Comparison of ENCODE assay signal across 20 cellular contexts in the genomic region with DNA sequence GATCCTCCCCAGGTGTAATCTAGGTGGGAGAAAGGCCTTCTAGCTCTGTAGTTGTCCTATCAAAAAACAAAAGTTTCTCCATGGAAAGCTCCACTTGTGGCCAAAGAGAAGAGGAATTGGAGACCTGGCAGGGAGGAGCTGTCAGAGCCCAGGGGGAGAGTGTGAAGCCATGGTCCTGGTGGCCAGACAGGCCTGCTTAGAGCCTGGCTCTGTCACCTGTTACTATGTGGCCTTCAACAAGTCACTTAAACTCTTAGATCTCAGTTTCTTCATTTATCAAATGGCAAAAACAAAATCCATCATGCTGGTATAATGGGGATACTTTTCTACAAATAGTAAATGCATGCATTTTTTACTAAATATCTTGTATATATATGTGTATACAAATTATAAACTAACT. TPM values are rescaled to one million over a fixed set of nuclear protein-coding genes. Genes with fewer than 3 reads are reported as not detected.
DNase-seq lines count a peak whose midpoint lies in the region; ATAC-seq and TF ChIP-seq lines count a peak whose summit lies in the region.
"Had no signal": no experiment of that assay in that cellular context is flagged by ENCODE, and none has a peak within 500 bp of the region (broad histone marks: within the 10 kb centered on the region; RNA-seq: fewer than 3 reads in every experiment).

No MANE protein-coding gene starts in this region.

- H3K4me3 ChIP-seq in GM23338: no peak overlapping the region
- H3K4me3 ChIP-seq: GM23248, HAP-1 had no signal

- H3K4me3 Mint-ChIP-seq in activated naive CD8-positive, alpha-beta T cell: no peak overlapping the region
- H3K4me3 Mint-ChIP-seq in activated naive CD8-positive, alpha-beta T cell treated with anti-CD3 and anti-CD28 coated beads, Interleukin-2, amount 50 U/mL, for 24 hours: no peak overlapping the region
- no peak overlapping the region for H3K4me3 Mint-ChIP-seq in GM23338
- no peak overlapping the region for H3K4me3 Mint-ChIP-seq in activated naive CD8-positive, alpha-beta T cell treated with anti-CD3 and anti-CD28 coated beads for 36 hours
- H3K4me3 Mint-ChIP-seq in naive thymus-derived CD8-positive, alpha-beta T cell: no peak overlapping the region
- H3K4me3 Mint-ChIP-seq: B cell; T-helper 1 cell treated with Interleukin-12 subunit alpha and Interleukin-12 subunit beta and Interleukin-4 antibody, amounts not matched to agents 30 μg/mL and 1 μg/mL, for 36 hours had no signal

- H3F3A ChIP-seq in GM23338 (replicated peaks; ENCODE audit: low read depth): no peaks in the 10 kb centered on the region

- POLR2A ChIA-PET in naive thymus-derived CD8-positive, alpha-beta T cell (lab: Charles Lee): interaction anchor here (0.7 to 9.3 kb wide), 8 partner anchors 9 to 111 kb away, joined by 3 to 184 read pairs (median 6); a partner anchor contains a TSS

- no peaks in the 10 kb centered on the region for H3K36me3 ChIP-seq in GM23338 (ENCODE audit: insufficient read depth)
- H3K36me3 ChIP-seq: HAP-1 had no signal

- no peaks in the 10 kb centered on the region for H3K9me2 ChIP-seq in GM23338 (ENCODE audit: insufficient read depth)

- H3K27ac ChIP-seq in GM23338 (ENCODE audit: low read depth): no peak overlapping the region
- H3K27ac ChIP-seq: C4-2B, GM23248 had no signal

- peak overlapping the region; percentile 24; the same call in 1 of the 2 replicates for H2AFZ ChIP-seq in GM23338
- H2AFZ ChIP-seq: GM23248 had no signal

- H3K27me3 ChIP-seq in GM23338 (ENCODE audit: insufficient read depth): no peaks in the 10 kb centered on the region

- peaks cover 39% of the 10 kb centered on the region for H3K4me1 Mint-ChIP-seq in activated naive CD8-positive, alpha-beta T cell (ENCODE audit: low read depth)
- peaks cover 41% of the 10 kb centered on the region for H3K4me1 Mint-ChIP-seq in activated naive CD8-positive, alpha-beta T cell treated with anti-CD3 and anti-CD28 coated beads, Interleukin-2, amount 50 U/mL, for 24 hours
- H3K4me1 Mint-ChIP-seq in GM23338: peaks cover 11% of the 10 kb centered on the region
- peaks cover 42% of the 10 kb centered on the region for H3K4me1 Mint-ChIP-seq in activated naive CD8-positive, alpha-beta T cell treated with anti-CD3 and anti-CD28 coated beads for 36 hours
- H3K4me1 Mint-ChIP-seq in naive thymus-derived CD8-positive, alpha-beta T cell: peaks cover 22 to 44% (median 34%) of the 10 kb centered on the region in 4 donors

- no peak overlapping the region for H3K4me2 ChIP-seq in GM23338

- DNase-seq in activated naive CD8-positive, alpha-beta T cell treated with anti-CD3 and anti-CD28 coated beads, Interleukin-2, amount 50 U/mL, for 24 hours: no peak
- DNase-seq in GM23338 (ENCODE audit: low spot score) (no peak), NCI-H2227 (lab: John Stamatoyannopoulos, UW; ENCODE audit: unreplicated experiment) (no peak), NOMO-1 treated with DMSO at 0.1 percent for 48 hours (lab: John Stamatoyannopoulos, UW; ENCODE audit: unreplicated experiment) (no peak)
- no peak for DNase-seq in activated naive CD8-positive, alpha-beta T cell treated with anti-CD3 and anti-CD28 coated beads for 36 hours
- no peak for DNase-seq in naive thymus-derived CD8-positive, alpha-beta T cell
- DNase-seq: DMS53, GM23248, KG1, MM.1S, NCI-H2029, NCI-H2227 treated with DMSO at 0.1 percent for 48 hours, NCI-H526 treated with DMSO at 0.1 percent for 48 hours, Right ventricle myocardium superior, RPMI8226 had no signal

- no peak for ATAC-seq in activated naive CD8-positive, alpha-beta T cell treated with anti-CD3 and anti-CD28 coated beads, Interleukin-2, amount 50 U/mL, for 24 hours
- no peak for ATAC-seq in GM23338
- no peak for ATAC-seq in naive thymus-derived CD8-positive, alpha-beta T cell

- H3K4me1 ChIP-seq in GM23338 (ENCODE audit: insufficient read depth): peaks cover 8% of the 10 kb centered on the region; the same call in 1 of the 2 replicates
- H3K4me1 ChIP-seq: HAP-1 had no signal

- H3K9me3 Mint-ChIP-seq in activated naive CD8-positive, alpha-beta T cell (ENCODE audit: low read depth): no peaks in the 10 kb centered on the region
- no peaks in the 10 kb centered on the region for H3K9me3 Mint-ChIP-seq in activated naive CD8-positive, alpha-beta T cell treated with anti-CD3 and anti-CD28 coated beads, Interleukin-2, amount 50 U/mL, for 24 hours
- H3K9me3 Mint-ChIP-seq in GM23338: no peaks in the 10 kb centered on the region
- H3K9me3 Mint-ChIP-seq in activated naive CD8-positive, alpha-beta T cell treated with anti-CD3 and anti-CD28 coated beads for 36 hours: no peaks in the 10 kb centered on the region
- H3K9me3 Mint-ChIP-seq in naive thymus-derived CD8-positive, alpha-beta T cell: no peaks in the 10 kb centered on the region

- no peaks in the 10 kb centered on the region for H3K27me3 Mint-ChIP-seq in activated naive CD8-positive, alpha-beta T cell
- no peaks in the 10 kb centered on the region for H3K27me3 Mint-ChIP-seq in activated naive CD8-positive, alpha-beta T cell treated with anti-CD3 and anti-CD28 coated beads, Interleukin-2, amount 50 U/mL, for 24 hours
- H3K27me3 Mint-ChIP-seq in GM23338 (ENCODE audit: insufficient read depth, low read depth, poor library complexity): no peaks in the 10 kb centered on the region
- no peaks in the 10 kb centered on the region for H3K27me3 Mint-ChIP-seq in activated naive CD8-positive, alpha-beta T cell treated with anti-CD3 and anti-CD28 coated beads for 36 hours
- H3K27me3 Mint-ChIP-seq in naive thymus-derived CD8-positive, alpha-beta T cell: no peaks in the 10 kb centered on the region
- H3K27me3 Mint-ChIP-seq: B cell had no signal

- no peaks in the 10 kb centered on the region for H4K20me1 ChIP-seq in GM23338 (replicated peaks; ENCODE audit: insufficient read depth)

- peak overlapping the region; percentile 64 for H3K27ac Mint-ChIP-seq in activated naive CD8-positive, alpha-beta T cell
- no peak overlapping the region for H3K27ac Mint-ChIP-seq in activated naive CD8-positive, alpha-beta T cell treated with anti-CD3 and anti-CD28 coated beads, Interleukin-2, amount 50 U/mL, for 24 hours
- no peak overlapping the region for H3K27ac Mint-ChIP-seq in GM23338
- peak overlapping the region; percentile 18 for H3K27ac Mint-ChIP-seq in activated naive CD8-positive, alpha-beta T cell treated with anti-CD3 and anti-CD28 coated beads for 36 hours
- peak overlapping the region in 7 of 10 donors; percentile 22 to 79 (median 51) for H3K27ac Mint-ChIP-seq in naive thymus-derived CD8-positive, alpha-beta T cell
- H3K27ac Mint-ChIP-seq: B cell; T-helper 1 cell treated with Interleukin-12 subunit alpha and Interleukin-12 subunit beta and Interleukin-4 antibody, amounts not matched to agents 30 μg/mL and 1 μg/mL, for 36 hours had no signal

- TF ChIP-seq CTCF in GM23338 (conservative IDR thresholded peaks at IDR 0.05; ENCODE audit: low read depth in 2 of 2): no peak

- H3K79me2 ChIP-seq in GM23338 (replicated peaks; ENCODE audit: insufficient read depth): no peaks in the 10 kb centered on the region

- no peaks in the 10 kb centered on the region for H3K36me3 Mint-ChIP-seq in activated naive CD8-positive, alpha-beta T cell
- no peaks in the 10 kb centered on the region for H3K36me3 Mint-ChIP-seq in activated naive CD8-positive, alpha-beta T cell treated with anti-CD3 and anti-CD28 coated beads, Interleukin-2, amount 50 U/mL, for 24 hours (ENCODE audit: low read depth)
- H3K36me3 Mint-ChIP-seq in GM23338 (ENCODE audit: low read depth): no peaks in the 10 kb centered on the region
- H3K36me3 Mint-ChIP-seq in activated naive CD8-positive, alpha-beta T cell treated with anti-CD3 and anti-CD28 coated beads for 36 hours: peaks cover 5% of the 10 kb centered on the region
- no peaks in the 10 kb centered on the region for H3K36me3 Mint-ChIP-seq in naive thymus-derived CD8-positive, alpha-beta T cell

TF ChIP-seq in GM23338, 12 proteins besides CTCF, POLR2A, EP300 and RAD21 (continues in another document):
- TF ChIP-seq, protein P1, sequence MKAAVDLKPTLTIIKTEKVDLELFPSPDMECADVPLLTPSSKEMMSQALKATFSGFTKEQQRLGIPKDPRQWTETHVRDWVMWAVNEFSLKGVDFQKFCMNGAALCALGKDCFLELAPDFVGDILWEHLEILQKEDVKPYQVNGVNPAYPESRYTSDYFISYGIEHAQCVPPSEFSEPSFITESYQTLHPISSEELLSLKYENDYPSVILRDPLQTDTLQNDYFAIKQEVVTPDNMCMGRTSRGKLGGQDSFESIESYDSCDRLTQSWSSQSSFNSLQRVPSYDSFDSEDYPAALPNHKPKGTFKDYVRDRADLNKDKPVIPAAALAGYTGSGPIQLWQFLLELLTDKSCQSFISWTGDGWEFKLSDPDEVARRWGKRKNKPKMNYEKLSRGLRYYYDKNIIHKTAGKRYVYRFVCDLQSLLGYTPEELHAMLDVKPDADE (IDR thresholded peaks at IDR 0.05): no peak
- TF ChIP-seq ZNF114 (CRISPR knock-in tag; IDR thresholded peaks at IDR 0.05) (no peak), JUNB (IDR thresholded peaks at IDR 0.05; ENCODE audit: unreplicated experiment) (no peak), NANOG (IDR thresholded peaks at IDR 0.05; ENCODE audit: borderline replicate concordance) (no peak), EZH2phosphoT487 (IDR thresholded peaks at IDR 0.05; ENCODE audit: unreplicated experiment) (no peak)

RNA-seq across cellular contexts. Expression of a gene that starts 59.0 kb away (rescaled TPM):
- total RNA-seq in GM23338 (2014; rRNA removed; shearing (Covaris generic)): 129 and 142 TPM in 2 replicates
- polyA plus RNA-seq in GM23338 (2016; fragmentation: Nextera tagmentation; extraction: Ambion mirVana): 62.0 and 66.4 TPM in 2 replicates
- total RNA-seq in activated naive CD8-positive, alpha-beta T cell treated with anti-CD3 and anti-CD28 coated beads for 36 hours: 10 to 100 TPM; 35.2 to 35.3 TPM
- total RNA-seq in naive thymus-derived CD8-positive, alpha-beta T cell: 1 to 10 TPM; 2.1 to 3.6 TPM
- polyA plus RNA-seq in naive thymus-derived CD8-positive, alpha-beta T cell: 1 to 10 TPM; 1.4 to 4.3 (median 2.9) TPM

Comparison
In these comparisons a context has a peak if more than half of its experiments do, and no peak if none do; other contexts are left out.
1. H3K27ac Mint-ChIP-seq: peak in activated naive CD8-positive, alpha-beta T cell (single experiment), activated naive CD8-positive, alpha-beta T cell treated with anti-CD3 and anti-CD28 coated beads for 36 hours (single experiment) and naive thymus-derived CD8-positive, alpha-beta T cell (7 of 10); none in activated naive CD8-positive, alpha-beta T cell treated with anti-CD3 and anti-CD28 coated beads, Interleukin-2, amount 50 U/mL, for 24 hours (single experiment) and GM23338 (single experiment).
2. RNA of a gene that starts 59.0 kb away (total RNA-seq): 129 to 142 TPM in GM23338 and 35.2 to 35.3 TPM in activated naive CD8-positive, alpha-beta T cell treated with anti-CD3 and anti-CD28 coated beads for 36 hours; 2.1 to 3.6 TPM in naive thymus-derived CD8-positive, alpha-beta T cell; every median in the first group is over 4 times any median in the second.